Comparison of ENCODE assay signal across 1 cellular context in the genomic region with DNA sequence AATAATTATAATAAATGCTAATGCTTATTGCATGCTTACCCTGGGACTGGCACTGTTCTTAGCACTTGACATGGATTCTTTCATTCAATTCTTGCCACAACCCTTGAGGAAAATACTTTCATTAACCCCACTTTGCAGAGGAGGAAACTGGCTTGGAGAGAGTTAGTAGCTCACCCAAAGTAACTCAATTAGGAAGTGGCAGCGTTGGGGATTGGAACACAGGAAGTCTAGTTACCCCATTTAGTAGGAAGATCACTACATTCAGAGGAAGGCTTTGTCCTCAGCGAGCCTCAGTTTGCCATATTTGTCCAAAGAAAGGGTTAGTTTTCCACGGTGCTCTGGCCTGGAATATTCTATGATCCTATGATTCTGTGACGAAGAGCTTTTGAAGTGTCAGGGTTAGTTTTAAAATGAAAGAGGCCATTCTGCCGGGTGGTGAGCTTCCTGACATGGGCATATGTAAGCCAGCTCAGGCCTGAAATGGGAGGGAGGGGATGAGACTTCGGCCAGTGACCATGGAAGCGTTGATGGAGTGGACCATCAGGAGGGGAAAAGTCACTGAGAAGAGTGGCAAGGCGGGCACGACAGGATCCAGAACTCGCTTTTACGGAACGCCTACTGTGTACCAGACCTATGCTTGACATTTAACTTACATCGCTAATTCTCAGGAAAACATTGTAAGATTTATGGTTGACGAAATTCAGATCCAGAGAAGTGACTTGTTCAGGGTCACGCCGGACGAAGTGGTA.
TF ChIP-seq lines count a peak whose summit lies in the region.

No MANE protein-coding gene starts in this region.

TF ChIP-seq in IMR-90, 13 proteins besides CTCF, POLR2A, EP300 and RAD21 (continued from another document):
- TF ChIP-seq MXI1 (IDR thresholded peaks at IDR 0.05; ENCODE audit: borderline replicate concordance, low read depth, low read length) = no peak
- TF ChIP-seq, protein P1, sequence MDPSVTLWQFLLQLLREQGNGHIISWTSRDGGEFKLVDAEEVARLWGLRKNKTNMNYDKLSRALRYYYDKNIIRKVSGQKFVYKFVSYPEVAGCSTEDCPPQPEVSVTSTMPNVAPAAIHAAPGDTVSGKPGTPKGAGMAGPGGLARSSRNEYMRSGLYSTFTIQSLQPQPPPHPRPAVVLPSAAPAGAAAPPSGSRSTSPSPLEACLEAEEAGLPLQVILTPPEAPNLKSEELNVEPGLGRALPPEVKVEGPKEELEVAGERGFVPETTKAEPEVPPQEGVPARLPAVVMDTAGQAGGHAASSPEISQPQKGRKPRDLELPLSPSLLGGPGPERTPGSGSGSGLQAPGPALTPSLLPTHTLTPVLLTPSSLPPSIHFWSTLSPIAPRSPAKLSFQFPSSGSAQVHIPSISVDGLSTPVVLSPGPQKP (IDR thresholded peaks at IDR 0.05; ENCODE audit: borderline replicate concordance, low read depth, low read length) = no peak
- TF ChIP-seq, protein P2, sequence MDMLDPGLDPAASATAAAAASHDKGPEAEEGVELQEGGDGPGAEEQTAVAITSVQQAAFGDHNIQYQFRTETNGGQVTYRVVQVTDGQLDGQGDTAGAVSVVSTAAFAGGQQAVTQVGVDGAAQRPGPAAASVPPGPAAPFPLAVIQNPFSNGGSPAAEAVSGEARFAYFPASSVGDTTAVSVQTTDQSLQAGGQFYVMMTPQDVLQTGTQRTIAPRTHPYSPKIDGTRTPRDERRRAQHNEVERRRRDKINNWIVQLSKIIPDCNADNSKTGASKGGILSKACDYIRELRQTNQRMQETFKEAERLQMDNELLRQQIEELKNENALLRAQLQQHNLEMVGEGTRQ (IDR thresholded peaks at IDR 0.05; ENCODE audit: low read depth, low read length) = no peak
- TF ChIP-seq BHLHE40 (IDR thresholded peaks at IDR 0.05; ENCODE audit: low read depth, low read length) = no peak
- TF ChIP-seq SMC3 (IDR thresholded peaks at IDR 0.05; ENCODE audit: low read depth, low read length) = no peak
- no peak for TF ChIP-seq CHD1 (IDR thresholded peaks at IDR 0.05; ENCODE audit: low read depth, low read length)
- no peak for TF ChIP-seq RCOR1 (IDR thresholded peaks at IDR 0.05; ENCODE audit: insufficient replicate concordance, low read length)
- TF ChIP-seq NFE2L2 (IDR thresholded peaks at IDR 0.05; ENCODE audit: low read depth, low read length) = no peak
